In genomic region chr15:64762546-64762945, GRCh38 we compare ENCODE assay signal across 31 cellular contexts. TPM values are rescaled to one million over a fixed set of nuclear protein-coding genes. Genes with fewer than 3 reads are reported as not detected.
DNase-seq lines count a peak whose midpoint lies in the region; ATAC-seq and TF ChIP-seq lines count a peak whose summit lies in the region.
"Had no signal": no experiment of that assay in that cellular context is flagged by ENCODE, and none has a peak within 500 bp of the region (broad histone marks: within the 10 kb centered on the region; RNA-seq: fewer than 3 reads in every experiment).

No MANE protein-coding gene starts in this region.

- TF ChIP-seq CTCF in heart right ventricle (IDR thresholded peaks at IDR 0.05) (no peak), osteoblast (IDR thresholded peaks at IDR 0.05; ENCODE audit: extremely low read depth, low read depth, low read length) (no peak), uterus (IDR thresholded peaks at IDR 0.05) (no peak)

- H3K27ac ChIP-seq in heart right ventricle (peak overlapping the region; percentile 8 to 85 (median 70)), osteoblast (ENCODE audit: low read depth, low read length) (no peak overlapping the region), uterus (peak overlapping the region; percentile 52 to 59)
- H3K27ac ChIP-seq: 22Rv1, colonic mucosa, neural progenitor cell had no signal

- no peak overlapping the region for H3K4me3 ChIP-seq in heart right ventricle
- no peak overlapping the region for H3K4me3 ChIP-seq in osteoblast (ENCODE audit: insufficient read depth, low read length)
- H3K4me3 ChIP-seq in uterus: no peak overlapping the region
- H3K4me3 ChIP-seq: colonic mucosa, mucosa of descending colon, neural progenitor cell had no signal

- H3K4me1 ChIP-seq in heart right ventricle (peaks cover 3 to 84% (median 31%) of the 10 kb centered on the region in 9 donors), osteoblast (ENCODE audit: insufficient read depth, low read length) (no peaks in the 10 kb centered on the region), uterus (no peaks in the 10 kb centered on the region)
- H3K4me1 ChIP-seq: colonic mucosa, neural progenitor cell had no signal

- H3K4me2 ChIP-seq in osteoblast (ENCODE audit: insufficient read depth, low read length): no peak overlapping the region
- H3K4me2 ChIP-seq: neural progenitor cell, SK-N-SH had no signal

- no peaks in the 10 kb centered on the region for H3K79me2 ChIP-seq in osteoblast (ENCODE audit: insufficient read depth, low read length)

- H3K27me3 ChIP-seq in heart right ventricle (no peaks in the 10 kb centered on the region), osteoblast (ENCODE audit: insufficient read depth, low read length) (no peaks in the 10 kb centered on the region), uterus (no peaks in the 10 kb centered on the region)
- H3K27me3 ChIP-seq: colonic mucosa, neural progenitor cell had no signal

- H4K20me1 ChIP-seq in osteoblast (ENCODE audit: insufficient read depth, low read length): no peaks in the 10 kb centered on the region

- no peak overlapping the region for H2AFZ ChIP-seq in osteoblast (ENCODE audit: low read length)
- H2AFZ ChIP-seq: neural progenitor cell had no signal

- no peak for DNase-seq in Right ventricle myocardium superior
- no peak for DNase-seq in Right ventricle myocardium inferior (ENCODE audit: missing footprints)
- DNase-seq in heart right ventricle: no peak
- peak; percentile 38 for DNase-seq in osteoblast (ENCODE audit: insufficient read length, low spot score, missing footprints)
- no peak for DNase-seq in uterus
- DNase-seq in DMS153 treated with DMSO at 0.1 percent for 48 hours (lab: John Stamatoyannopoulos, UW; ENCODE audit: unreplicated experiment): no peak
- DNase-seq: activated effector memory CD4-positive, alpha-beta T cell treated with anti-CD3 and anti-CD28 coated beads, Interleukin-2, amount 50 U/mL, for 16 hours; activated naive CD8-positive, alpha-beta T cell treated with anti-CD3 and anti-CD28 coated beads, Interleukin-2, amount 10 ng/mL, durations not matched to agents 7 days and 5 days; activated T-cell treated with anti-CD3 and anti-CD28 coated beads, Interleukin-2, amount 50 U/mL, for 24 hours; aorta; CD4-positive, CD25-positive, alpha-beta regulatory T cell; colonic mucosa; effector memory CD4-positive, alpha-beta T cell; erythroblast; foreskin fibroblast; HCEC 1CT; Karpas-422; mammary epithelial cell; mucosa of descending colon; NCI-H1417; NCI-H2029 treated with DMSO at 0.1 percent for 48 hours; NCI-H524 treated with DMSO at 0.1 percent for 48 hours; SK-N-SH; stimulated activated CD4-positive, alpha-beta T cell treated with anti-CD3 and anti-CD28 coated beads, Interleukin-4, amount 100 ng/mL, for 24 hours had no signal

- no peaks in the 10 kb centered on the region for H3K36me3 ChIP-seq in heart right ventricle
- no peaks in the 10 kb centered on the region for H3K36me3 ChIP-seq in osteoblast (ENCODE audit: insufficient read depth, low read length)
- no peaks in the 10 kb centered on the region for H3K36me3 ChIP-seq in uterus
- H3K36me3 ChIP-seq: colonic mucosa, neural progenitor cell had no signal

- intact Hi-C loops in Right ventricle myocardium superior (cut with DNase I): no loop called here
- intact Hi-C loops in Right ventricle myocardium inferior (cut with DNase I): no loop called here
- intact Hi-C loops in heart right ventricle (cut with DNase I): no loop called here
- intact Hi-C loops in uterus (cut with DNase I; ENCODE audit: low total_unique reads): no loop called here

- H3K9me3 ChIP-seq in heart right ventricle (no peaks in the 10 kb centered on the region), osteoblast (ENCODE audit: low read depth, low read length) (no peaks in the 10 kb centered on the region), uterus (no peaks in the 10 kb centered on the region)
- H3K9me3 ChIP-seq: colonic mucosa, mucosa of descending colon, SK-N-SH had no signal

- WGBS in heart right ventricle, 2 donors: 79 to 82% methylated on average over 8 of the region's 8 CpGs

- ATAC-seq in Right ventricle myocardium superior (ENCODE audit: poor library complexity) (peak; percentile 17), Right ventricle myocardium inferior (no peak), heart right ventricle (peak; percentile 4 to 27 (median 12)), GM18867 (IDR thresholded peaks at IDR 0.05; ENCODE audit: unreplicated experiment) (no peak), HG02588 (IDR thresholded peaks at IDR 0.05; ENCODE audit: unreplicated experiment) (no peak)
- ATAC-seq: HepG2, mucosa of descending colon had no signal

- TF ChIP-seq POLR2A in uterus (IDR thresholded peaks at IDR 0.05): no peak

RNA-seq across cellular contexts. Expression of gene RBPMS2, which starts 12.8 kb away (rescaled TPM):
- total RNA-seq in Right ventricle myocardium superior (215 TPM), Right ventricle myocardium inferior (255 TPM), heart right ventricle (100 to 1,000 TPM; 177 to 296 (median 213) TPM), osteoblast (0.29 TPM in 1 of 2 replicates, not detected in the other), uterus (10 to 100 TPM in 1 of 4 donors, 1 to 10 TPM in 3; 1.5 to 58.4 (median 6.4) TPM)
- polyA plus RNA-seq in heart right ventricle: 100 to 1,000 TPM; 200 to 310 TPM
- total RNA-seq: activated naive CD8-positive, alpha-beta T cell treated with anti-CD3 and anti-CD28 coated beads, Interleukin-2, amount 10 ng/mL, durations not matched to agents 7 days and 5 days; bronchial epithelial cell; HepG2; mammary epithelial cell; T-helper 1 cell treated with Interleukin-12 subunit alpha and Interleukin-12 subunit beta and Interleukin-4 antibody, amounts not matched to agents 30 ng/mL and 1 ng/mL, for 36 hours had no signal
- polyA plus RNA-seq: CD4-positive, CD25-positive, alpha-beta regulatory T cell had no signal

Comparison
In these comparisons a context has a peak if more than half of its experiments do, and no peak if none do; other contexts are left out.
1. ATAC-seq: peak in Right ventricle myocardium superior (single experiment) and heart right ventricle (8 of 8); none in Right ventricle myocardium inferior (single experiment), GM18867 (single experiment) and HG02588 (single experiment).